In the genomic region with DNA sequence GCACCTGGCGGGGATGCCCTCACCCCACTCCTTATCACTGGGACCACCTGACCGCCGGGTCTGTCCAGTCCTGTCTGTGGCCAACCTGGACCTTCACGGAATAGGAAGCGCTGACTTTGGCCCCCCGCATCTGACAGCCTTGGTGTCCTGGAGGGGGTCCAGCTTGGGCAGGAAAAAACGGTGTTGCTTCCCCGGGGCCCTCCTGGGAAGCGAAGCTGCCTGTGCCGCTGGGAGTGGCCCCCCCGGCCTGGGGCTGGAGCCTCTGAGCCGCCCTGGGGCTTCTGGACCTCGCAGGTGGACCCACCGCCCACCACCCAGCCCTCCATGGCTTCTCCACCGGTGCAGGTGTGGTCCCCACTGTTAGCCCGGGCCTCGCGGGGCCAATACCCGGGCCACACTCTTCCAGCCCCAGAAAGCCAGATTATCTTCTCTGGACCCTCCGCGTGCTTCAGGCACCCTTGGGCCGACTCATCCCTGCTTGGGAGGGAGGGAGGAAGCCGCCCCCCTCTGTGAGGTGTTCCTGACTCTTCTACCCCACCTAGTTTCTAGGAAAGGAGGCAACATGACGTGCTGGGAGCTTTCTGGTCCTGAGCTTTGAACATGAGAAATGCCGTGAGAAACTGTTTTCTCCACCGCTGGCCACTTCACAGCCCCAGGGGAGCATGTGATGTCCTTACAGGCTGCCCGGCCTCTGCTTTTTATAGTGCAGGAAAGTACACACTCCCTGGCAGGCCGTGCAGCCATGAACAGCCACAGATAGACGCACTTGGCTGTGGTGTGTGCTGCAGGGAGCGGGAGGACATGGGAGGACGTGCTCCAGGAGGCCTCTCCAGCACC, we compare ENCODE assay signal across 7 cellular contexts. TPM values are rescaled to one million over a fixed set of nuclear protein-coding genes. Genes with fewer than 3 reads are reported as not detected.
DNase-seq lines count a peak whose midpoint lies in the region; ATAC-seq and TF ChIP-seq lines count a peak whose summit lies in the region.

No MANE protein-coding gene starts in this region.

- peaks cover 52% of the 10 kb centered on the region for H3K27me3 Mint-ChIP-seq in activated naive CD8-positive, alpha-beta T cell treated with anti-CD3 and anti-CD28 coated beads, Interleukin-2, amount 10 ng/mL, durations not matched to agents 7 days and 5 days

- peak overlapping the region; percentile 82 for H3K4me2 ChIP-seq in HCT116 (ENCODE audit: low read length)

- TSS peak; percentile 69 for BruUV-seq in HCT116 (replicated peaks; lab: Mats Ljungman, UMichigan)

- H3K79me2 ChIP-seq in HCT116 (ENCODE audit: insufficient read depth, low read length), result no peaks in the 10 kb centered on the region

- TF ChIP-seq CTCF in HCT116 (IDR thresholded peaks at IDR 0.05 in 2 of 3, conservative IDR thresholded peaks at IDR 0.05 in 1 of 3; ENCODE audit: borderline replicate concordance in 1 of 3, insufficient read depth in 1 of 3, low read depth in 2 of 3, low read length in 2 of 3), result no peak

- H3K36me3 Mint-ChIP-seq in activated naive CD8-positive, alpha-beta T cell treated with anti-CD3 and anti-CD28 coated beads, Interleukin-2, amount 10 ng/mL, durations not matched to agents 7 days and 5 days, result no peaks in the 10 kb centered on the region
- no peaks in the 10 kb centered on the region for H3K36me3 Mint-ChIP-seq in stimulated activated effector memory CD8-positive, alpha-beta T cell treated with anti-CD3 and anti-CD28 coated beads, Interleukin-12 subunit alpha, Interleukin-12 subunit beta, amount 100 ng/mL, for 72 hours

- H3K27ac Mint-ChIP-seq in activated naive CD8-positive, alpha-beta T cell treated with anti-CD3 and anti-CD28 coated beads, Interleukin-2, amount 10 ng/mL, durations not matched to agents 7 days and 5 days, result no peak overlapping the region
- H3K27ac Mint-ChIP-seq in stimulated activated effector memory CD8-positive, alpha-beta T cell treated with anti-CD3 and anti-CD28 coated beads, Interleukin-12 subunit alpha, Interleukin-12 subunit beta, amount 100 ng/mL, for 72 hours, result no peak overlapping the region

- RAD21 ChIA-PET in HCT116 (lab: Charles Lee; ENCODE audit: low non-redundant PET in 1 of 2, low total read pairs in 2 of 2, uncharacterized antibody in 2 of 2, unreplicated experiment in 2 of 2), result no interaction called here

- CTCF ChIA-PET in HCT116 (lab: Charles Lee), result no interaction called here

- H2AFZ ChIP-seq in HCT116 (ENCODE audit: low read depth, low read length, poor library complexity, severe bottlenecking), result no peak overlapping the region

- H3K36me3 ChIP-seq in HCT116 (ENCODE audit: control insufficient read depth in 1 of 2, insufficient read depth in 2 of 2, low read length in 2 of 2) (no peaks in the 10 kb centered on the region), iPS-20b (ENCODE audit: insufficient read depth, low read depth, low read length) (no peaks in the 10 kb centered on the region)

- H3K4me1 Mint-ChIP-seq in activated naive CD8-positive, alpha-beta T cell treated with anti-CD3 and anti-CD28 coated beads, Interleukin-2, amount 10 ng/mL, durations not matched to agents 7 days and 5 days, result peaks cover 5% of the 10 kb centered on the region
- H3K4me1 Mint-ChIP-seq in stimulated activated effector memory CD8-positive, alpha-beta T cell treated with anti-CD3 and anti-CD28 coated beads, Interleukin-12 subunit alpha, Interleukin-12 subunit beta, amount 100 ng/mL, for 72 hours, result peaks cover 13% of the 10 kb centered on the region

- no peaks in the 10 kb centered on the region for H3K27me3 ChIP-seq in HCT116 (ENCODE audit: insufficient read depth, low read length)
- H3K27me3 ChIP-seq in iPS-20b (ENCODE audit: insufficient read depth, low read length), result peaks cover 100% of the 10 kb centered on the region

- H4K20me1 ChIP-seq in HCT116 (ENCODE audit: insufficient read depth), result no peaks in the 10 kb centered on the region

- H3K4me3 ChIP-seq in HCT116 (replicated peaks in 1 of 2; ENCODE audit: low read depth in 1 of 2, low read length in 2 of 2) (peak overlapping the region; percentile 47 to 61), iPS-20b (ENCODE audit: low read length) (peak overlapping the region; percentile 84; the same call in 1 of the 2 replicates)

- peak overlapping the region; percentile 79 for H3K4me3 Mint-ChIP-seq in activated naive CD8-positive, alpha-beta T cell treated with anti-CD3 and anti-CD28 coated beads, Interleukin-2, amount 10 ng/mL, durations not matched to agents 7 days and 5 days
- H3K4me3 Mint-ChIP-seq in stimulated activated effector memory CD8-positive, alpha-beta T cell treated with anti-CD3 and anti-CD28 coated beads, Interleukin-12 subunit alpha, Interleukin-12 subunit beta, amount 100 ng/mL, for 72 hours, result peak overlapping the region; percentile 83

- H3K4me1 ChIP-seq in HCT116 (ENCODE audit: control insufficient read depth in 1 of 2, insufficient read depth in 2 of 2, low read length in 2 of 2), result peaks cover 45 to 59% of the 10 kb centered on the region in 2 experiments
- peaks cover 4% of the 10 kb centered on the region for H3K4me1 ChIP-seq in iPS-20b (ENCODE audit: insufficient read depth, low read length)

- H3K9me3 ChIP-seq in HCT116 (ENCODE audit: control insufficient read depth in 1 of 2, insufficient read depth in 1 of 2, low read depth in 1 of 2, low read length in 2 of 2) (no peaks in the 10 kb centered on the region), iPS-20b (ENCODE audit: insufficient read depth, low read depth, low read length) (no peaks in the 10 kb centered on the region)

- H3K9ac ChIP-seq in HCT116 (ENCODE audit: low read length) (peak overlapping the region; percentile 60), iPS-20b (ENCODE audit: low read depth, low read length) (no peak overlapping the region; the same call in 1 of the 2 replicates)

- H3K9me3 Mint-ChIP-seq in activated naive CD8-positive, alpha-beta T cell treated with anti-CD3 and anti-CD28 coated beads, Interleukin-2, amount 10 ng/mL, durations not matched to agents 7 days and 5 days, result no peaks in the 10 kb centered on the region
- H3K9me3 Mint-ChIP-seq in stimulated activated effector memory CD8-positive, alpha-beta T cell treated with anti-CD3 and anti-CD28 coated beads, Interleukin-12 subunit alpha, Interleukin-12 subunit beta, amount 100 ng/mL, for 72 hours, result no peaks in the 10 kb centered on the region

- DNase-seq in HCT116 (ENCODE audit: low read depth, low spot score) (no peak), germinal center (ENCODE audit: low spot score) (no peak)
- no peak for DNase-seq in activated naive CD8-positive, alpha-beta T cell treated with anti-CD3 and anti-CD28 coated beads, Interleukin-2, amount 10 ng/mL, durations not matched to agents 7 days and 5 days
- no peak for DNase-seq in stimulated activated effector memory CD8-positive, alpha-beta T cell treated with anti-CD3 and anti-CD28 coated beads, Interleukin-12 subunit alpha, Interleukin-12 subunit beta, amount 100 ng/mL, for 72 hours (ENCODE audit: low spot score in 2 of 2)

- H3K27ac ChIP-seq in HCT116 (ENCODE audit: low read depth, low read length) (peak overlapping the region; percentile 29; the same call in 1 of the 2 replicates), iPS-20b (ENCODE audit: low read length) (no peak overlapping the region)

- no peak for ATAC-seq in HCT116
- no peak for ATAC-seq in activated naive CD8-positive, alpha-beta T cell treated with anti-CD3 and anti-CD28 coated beads, Interleukin-2, amount 10 ng/mL, durations not matched to agents 7 days and 5 days (ENCODE audit: low read depth)
- no peak for ATAC-seq in stimulated activated effector memory CD8-positive, alpha-beta T cell treated with anti-CD3 and anti-CD28 coated beads, Interleukin-12 subunit alpha, Interleukin-12 subunit beta, amount 100 ng/mL, for 72 hours
- no peak for ATAC-seq in GM21737 (IDR thresholded peaks at IDR 0.05; ENCODE audit: unreplicated experiment)
- no peak for ATAC-seq in GM18867 (IDR thresholded peaks at IDR 0.05; ENCODE audit: unreplicated experiment)

- TF ChIP-seq RAD21 in HCT116 (IDR thresholded peaks at IDR 0.05; ENCODE audit: low read depth), result no peak

- POLR2A ChIA-PET in HCT116 (lab: Charles Lee), result interaction anchor here (1.6 kb wide), 1 partner anchor 15 kb away, joined by 7 read pairs; the partner anchor contains the start of gene CANT1
- POLR2A ChIA-PET in activated naive CD8-positive, alpha-beta T cell treated with anti-CD3 and anti-CD28 coated beads, Interleukin-2, amount 10 ng/mL, durations not matched to agents 7 days and 5 days (lab: Charles Lee), result no interaction called here

- H3K9me2 ChIP-seq in HCT116 (ENCODE audit: insufficient read depth), result no peaks in the 10 kb centered on the region

- intact Hi-C loops in HCT116 (cut with micrococcal nuclease), result no loop called here

- TF ChIP-seq POLR2A in HCT116 (IDR thresholded peaks at IDR 0.05; ENCODE audit: borderline replicate concordance, extremely low read depth, insufficient read depth, insufficient read length), result no peak

TF ChIP-seq in HCT116, 20 proteins besides CTCF, POLR2A, EP300 and RAD21 (continues in another document):
- TF ChIP-seq TCF7L2 (IDR thresholded peaks at IDR 0.05; ENCODE audit: borderline replicate concordance, extremely low read depth, insufficient read depth, insufficient read length) (no peak), EGR1 (IDR thresholded peaks at IDR 0.05; ENCODE audit: low read depth) (no peak)

RNA-seq across cellular contexts. Expression of gene C1QTNF1, which starts 1.1 kb away (rescaled TPM):
- total RNA-seq in HCT116 (2021; ENCODE audit: unreplicated experiment), result 4.0 TPM
- polyA plus RNA-seq in HCT116 (2012), result 3.5 and 3.7 TPM in 2 replicates
- not detected for total RNA-seq in activated naive CD8-positive, alpha-beta T cell treated with anti-CD3 and anti-CD28 coated beads, Interleukin-2, amount 10 ng/mL, durations not matched to agents 7 days and 5 days

RNA-seq across cellular contexts. Expression of gene CANT1, which starts 15.6 kb away (rescaled TPM):
- total RNA-seq in HCT116 (2021; ENCODE audit: unreplicated experiment), result 97.1 TPM
- polyA plus RNA-seq in HCT116 (2012), result 85.2 and 106 TPM in 2 replicates
- total RNA-seq in activated naive CD8-positive, alpha-beta T cell treated with anti-CD3 and anti-CD28 coated beads, Interleukin-2, amount 10 ng/mL, durations not matched to agents 7 days and 5 days, result 10 to 100 TPM; 56.0 to 61.5 TPM

RNA-seq across cellular contexts. Expression of gene LGALS3BP, which starts 45.4 kb away (rescaled TPM):
- total RNA-seq in HCT116 (2021; ENCODE audit: unreplicated experiment), result 389 TPM
- 454 and 562 TPM in 2 replicates for polyA plus RNA-seq in HCT116 (2012)
- 100 to 1,000 TPM; 193 to 222 TPM for total RNA-seq in activated naive CD8-positive, alpha-beta T cell treated with anti-CD3 and anti-CD28 coated beads, Interleukin-2, amount 10 ng/mL, durations not matched to agents 7 days and 5 days

RNA-seq across cellular contexts. Expression of gene ENGASE, which starts 49.5 kb away (rescaled TPM):
- total RNA-seq in HCT116 (2021; ENCODE audit: unreplicated experiment), result 54.2 TPM
- 21.4 and 21.8 TPM in 2 replicates for polyA plus RNA-seq in HCT116 (2012)
- 10 to 100 TPM; 72.8 to 78.2 TPM for total RNA-seq in activated naive CD8-positive, alpha-beta T cell treated with anti-CD3 and anti-CD28 coated beads, Interleukin-2, amount 10 ng/mL, durations not matched to agents 7 days and 5 days
